1 cellular context compared by ENCODE assay signal in the genomic region with DNA sequence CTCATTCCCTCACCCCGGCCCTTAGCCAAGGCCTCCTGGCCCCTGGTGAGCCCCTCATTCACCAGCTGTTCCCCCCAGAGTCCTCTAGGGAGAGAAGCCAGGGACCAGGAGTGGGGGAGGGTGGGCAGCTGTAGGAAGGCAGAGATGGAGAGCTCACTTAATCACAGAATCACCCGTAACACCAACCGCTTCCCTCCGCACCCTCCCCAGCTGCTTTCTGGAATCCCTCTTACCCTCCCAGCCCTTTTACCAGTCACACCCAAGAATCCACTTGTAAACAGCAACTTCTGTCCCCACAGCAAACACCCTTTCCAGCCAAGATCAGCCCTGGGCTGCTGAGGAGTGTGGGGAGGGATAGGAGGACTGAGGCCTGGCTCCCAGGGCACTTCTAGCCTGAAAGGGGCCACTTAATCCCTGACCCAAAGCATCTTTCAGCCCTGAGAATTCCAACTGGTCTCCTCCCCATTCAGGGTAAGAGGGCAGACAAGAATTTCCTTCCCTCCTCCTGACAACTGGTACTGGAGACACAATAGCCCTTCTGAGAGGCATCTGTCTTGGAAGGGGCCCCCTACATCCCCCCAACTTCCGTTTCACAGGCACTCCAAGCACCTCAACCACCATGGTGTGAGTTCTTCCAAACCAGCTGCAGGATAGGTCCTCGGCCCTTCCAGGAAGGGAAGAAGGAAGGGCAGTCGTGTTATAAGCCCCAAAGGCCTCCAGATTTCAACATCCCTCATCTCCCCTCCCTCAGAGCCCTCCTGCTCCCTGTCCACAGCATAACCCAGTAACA.
TF ChIP-seq lines count a peak whose summit lies in the region.

No MANE protein-coding gene starts in this region.

TF ChIP-seq in GM23338, 12 proteins besides CTCF, POLR2A, EP300 and RAD21 (continued from another document):
- TF ChIP-seq, protein P1, sequence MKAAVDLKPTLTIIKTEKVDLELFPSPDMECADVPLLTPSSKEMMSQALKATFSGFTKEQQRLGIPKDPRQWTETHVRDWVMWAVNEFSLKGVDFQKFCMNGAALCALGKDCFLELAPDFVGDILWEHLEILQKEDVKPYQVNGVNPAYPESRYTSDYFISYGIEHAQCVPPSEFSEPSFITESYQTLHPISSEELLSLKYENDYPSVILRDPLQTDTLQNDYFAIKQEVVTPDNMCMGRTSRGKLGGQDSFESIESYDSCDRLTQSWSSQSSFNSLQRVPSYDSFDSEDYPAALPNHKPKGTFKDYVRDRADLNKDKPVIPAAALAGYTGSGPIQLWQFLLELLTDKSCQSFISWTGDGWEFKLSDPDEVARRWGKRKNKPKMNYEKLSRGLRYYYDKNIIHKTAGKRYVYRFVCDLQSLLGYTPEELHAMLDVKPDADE (IDR thresholded peaks at IDR 0.05), result no peak
- no peak for TF ChIP-seq EZH2phosphoT487 (IDR thresholded peaks at IDR 0.05; ENCODE audit: unreplicated experiment)
TF ChIP-seq in GM23338: peak in this region for 0.
